Comparison of ENCODE assay signal across 1 cellular context in genomic region chr3:61687663-61688306, GRCh38.
TF ChIP-seq lines count a peak whose summit lies in the region.

No MANE protein-coding gene starts in this region.

TF ChIP-seq in IMR-90, 13 proteins besides CTCF, POLR2A, EP300 and RAD21 (continued from another document):
- TF ChIP-seq USF2 (IDR thresholded peaks at IDR 0.05; ENCODE audit: low read depth, low read length), result no peak
- no peak for TF ChIP-seq MAFK (IDR thresholded peaks at IDR 0.05; ENCODE audit: low read depth, low read length)
- TF ChIP-seq MXI1 (IDR thresholded peaks at IDR 0.05; ENCODE audit: borderline replicate concordance, low read depth, low read length), result no peak
- no peak for TF ChIP-seq FOS (IDR thresholded peaks at IDR 0.05; ENCODE audit: low read depth, low read length)
- no peak for TF ChIP-seq RFX5 (IDR thresholded peaks at IDR 0.05; ENCODE audit: low read depth, low read length)
- TF ChIP-seq ELK1 (IDR thresholded peaks at IDR 0.05; ENCODE audit: borderline replicate concordance, low read depth, low read length), result no peak
- no peak for TF ChIP-seq CHD1 (IDR thresholded peaks at IDR 0.05; ENCODE audit: low read depth, low read length)
- TF ChIP-seq SMC3 (IDR thresholded peaks at IDR 0.05; ENCODE audit: low read depth, low read length), result no peak
- TF ChIP-seq CEBPB (IDR thresholded peaks at IDR 0.05; ENCODE audit: low read depth, low read length), result no peak
- TF ChIP-seq RCOR1 (IDR thresholded peaks at IDR 0.05; ENCODE audit: insufficient replicate concordance, low read length), result no peak
- TF ChIP-seq NFE2L2 (IDR thresholded peaks at IDR 0.05; ENCODE audit: low read depth, low read length), result no peak
